Comparison of ENCODE assay signal across 8 cellular contexts in genomic region chr11:62554377-62554776, GRCh38. TPM values are rescaled to one million over a fixed set of nuclear protein-coding genes. Genes with fewer than 3 reads are reported as not detected.
DNase-seq lines count a peak whose midpoint lies in the region; ATAC-seq and TF ChIP-seq lines count a peak whose summit lies in the region.

No MANE protein-coding gene starts in this region.

- H3K4me3 ChIP-seq in left lung (no peak overlapping the region), tibial artery (no peak overlapping the region)

- H3K9me3 ChIP-seq in left lung (no peaks in the 10 kb centered on the region), tibial artery (no peaks in the 10 kb centered on the region)

- H3K4me1 Mint-ChIP-seq in activated CD4-positive, alpha-beta T cell treated with anti-CD3 and anti-CD28 coated beads, Interleukin-2, amount 10 ng/mL, durations not matched to agents 7 days and 5 days: peaks cover 95% of the 10 kb centered on the region

- no peaks in the 10 kb centered on the region for H3K9me3 Mint-ChIP-seq in activated CD4-positive, alpha-beta T cell treated with anti-CD3 and anti-CD28 coated beads, Interleukin-2, amount 10 ng/mL, durations not matched to agents 7 days and 5 days
- no peaks in the 10 kb centered on the region for H3K9me3 Mint-ChIP-seq in activated naive CD4-positive, alpha-beta T cell treated with anti-CD3 and anti-CD28 coated beads, Interleukin-2, amount 50 U/mL, for 72 hours

- TF ChIP-seq CTCF in left lung (IDR thresholded peaks at IDR 0.05) (no peak), tibial artery (IDR thresholded peaks at IDR 0.05) (no peak)

- no peak for DNase-seq in activated CD4-positive, alpha-beta T cell treated with anti-CD3 and anti-CD28 coated beads, Interleukin-2, amount 10 ng/mL, durations not matched to agents 7 days and 5 days
- no peak for DNase-seq in activated CD4-positive, alpha-beta T cell treated with anti-CD3 and anti-CD28 coated beads for 1 hour
- DNase-seq in activated naive CD4-positive, alpha-beta T cell treated with anti-CD3 and anti-CD28 coated beads, Interleukin-2, amount 50 U/mL, for 72 hours (ENCODE audit: low spot score in 2 of 2): no peak
- DNase-seq in left lung: no peak
- peak; percentile 56 to 72 for DNase-seq in tibial artery
- DNase-seq in stimulated activated CD4-positive, alpha-beta T cell treated with anti-CD3 and anti-CD28 coated beads, Interleukin-4, amount 100 ng/mL, for 4 hours: no peak
- DNase-seq in retina: no peak
- DNase-seq in hippocampal formation (lab: John Stamatoyannopoulos, UW): no peak

- no peak for ATAC-seq in activated naive CD4-positive, alpha-beta T cell treated with anti-CD3 and anti-CD28 coated beads, Interleukin-2, amount 50 U/mL, for 72 hours
- ATAC-seq in left lung: no peak

- H3K4me1 ChIP-seq in left lung (peaks cover 56 to 94% of the 10 kb centered on the region in 2 donors), tibial artery (peaks cover 0 to 81% (median 69%) of the 10 kb centered on the region in 4 donors)

- peaks cover 2% of the 10 kb centered on the region for H3K27me3 Mint-ChIP-seq in activated CD4-positive, alpha-beta T cell treated with anti-CD3 and anti-CD28 coated beads, Interleukin-2, amount 10 ng/mL, durations not matched to agents 7 days and 5 days

- H3K36me3 ChIP-seq in left lung: peaks cover 0 to 23% of the 10 kb centered on the region in 2 donors
- peaks cover 3 to 19% (median 9%) of the 10 kb centered on the region in 3 donors for H3K36me3 ChIP-seq in tibial artery

- H3K27me3 ChIP-seq in left lung: no peaks in the 10 kb centered on the region
- H3K27me3 ChIP-seq in tibial artery: no peaks in the 10 kb centered on the region

- H3K27ac ChIP-seq in left lung (peak overlapping the region; percentile 95 to 97), tibial artery (peak overlapping the region; percentile 90 to 98)

- POLR2A ChIA-PET in activated CD4-positive, alpha-beta T cell treated with anti-CD3 and anti-CD28 coated beads, Interleukin-2, amount 10 ng/mL, durations not matched to agents 7 days and 5 days (lab: Charles Lee): no interaction called here

- H3K27ac Mint-ChIP-seq in activated CD4-positive, alpha-beta T cell treated with anti-CD3 and anti-CD28 coated beads, Interleukin-2, amount 10 ng/mL, durations not matched to agents 7 days and 5 days: peak overlapping the region; percentile 99
- H3K27ac Mint-ChIP-seq in activated naive CD4-positive, alpha-beta T cell treated with anti-CD3 and anti-CD28 coated beads, Interleukin-2, amount 50 U/mL, for 72 hours: peak overlapping the region; percentile 99

- H3K36me3 Mint-ChIP-seq in activated CD4-positive, alpha-beta T cell treated with anti-CD3 and anti-CD28 coated beads, Interleukin-2, amount 10 ng/mL, durations not matched to agents 7 days and 5 days (ENCODE audit: low read depth): peaks cover 16% of the 10 kb centered on the region
- peaks cover 2 to 30% of the 10 kb centered on the region in 2 donors for H3K36me3 Mint-ChIP-seq in activated naive CD4-positive, alpha-beta T cell treated with anti-CD3 and anti-CD28 coated beads, Interleukin-2, amount 50 U/mL, for 72 hours

- H3K4me3 Mint-ChIP-seq in activated CD4-positive, alpha-beta T cell treated with anti-CD3 and anti-CD28 coated beads, Interleukin-2, amount 10 ng/mL, durations not matched to agents 7 days and 5 days: no peak overlapping the region

- CTCF ChIA-PET in activated CD4-positive, alpha-beta T cell treated with anti-CD3 and anti-CD28 coated beads, Interleukin-2, amount 10 ng/mL, durations not matched to agents 7 days and 5 days (lab: Charles Lee): interaction anchor here (4.3 to 11.8 kb wide), 2 partner anchors 11 to 132 kb away, joined by 57 to 85 read pairs; no protein-coding TSS in a partner anchor

- intact Hi-C loops in left lung (cut with DNase I): no loop called here
- intact Hi-C loops in tibial artery (cut with DNase I; ENCODE audit: low total_unique reads): no loop called here

RNA-seq across cellular contexts. Expression of gene AHNAK, which starts 7.8 kb away (rescaled TPM):
- total RNA-seq in activated CD4-positive, alpha-beta T cell treated with anti-CD3 and anti-CD28 coated beads, Interleukin-2, amount 10 ng/mL, durations not matched to agents 7 days and 5 days: 100 to 1,000 TPM; 206 to 237 TPM
- 10 to 100 TPM; 17.6 to 97.3 TPM for total RNA-seq in activated naive CD4-positive, alpha-beta T cell treated with anti-CD3 and anti-CD28 coated beads, Interleukin-2, amount 50 U/mL, for 72 hours
- total RNA-seq in left lung: 100 to 1,000 TPM; 437 to 636 TPM

RNA-seq across cellular contexts. Expression of gene EEF1G, which starts 19.3 kb away (rescaled TPM):
- 1,000 to 10,000 TPM; 1,239 to 1,470 TPM for total RNA-seq in activated CD4-positive, alpha-beta T cell treated with anti-CD3 and anti-CD28 coated beads, Interleukin-2, amount 10 ng/mL, durations not matched to agents 7 days and 5 days
- 1,000 to 10,000 TPM; 1,622 to 2,023 TPM for total RNA-seq in activated naive CD4-positive, alpha-beta T cell treated with anti-CD3 and anti-CD28 coated beads, Interleukin-2, amount 50 U/mL, for 72 hours
- 1,000 to 10,000 TPM in 1 of 2 donors, 100 to 1,000 TPM in 1; 973 to 1,076 TPM for total RNA-seq in left lung

RNA-seq across cellular contexts. Expression of gene TUT1, which starts 36.9 kb away (rescaled TPM):
- total RNA-seq in activated CD4-positive, alpha-beta T cell treated with anti-CD3 and anti-CD28 coated beads, Interleukin-2, amount 10 ng/mL, durations not matched to agents 7 days and 5 days: 10 to 100 TPM; 24.1 to 26.0 TPM
- 10 to 100 TPM; 31.8 to 34.9 TPM for total RNA-seq in activated naive CD4-positive, alpha-beta T cell treated with anti-CD3 and anti-CD28 coated beads, Interleukin-2, amount 50 U/mL, for 72 hours
- total RNA-seq in left lung: 10 to 100 TPM; 12.6 to 19.8 TPM

RNA-seq across cellular contexts. Expression of gene MTA2, which starts 47.3 kb away (rescaled TPM):
- 100 to 1,000 TPM; 270 to 299 TPM for total RNA-seq in activated CD4-positive, alpha-beta T cell treated with anti-CD3 and anti-CD28 coated beads, Interleukin-2, amount 10 ng/mL, durations not matched to agents 7 days and 5 days
- 100 to 1,000 TPM; 180 to 259 TPM for total RNA-seq in activated naive CD4-positive, alpha-beta T cell treated with anti-CD3 and anti-CD28 coated beads, Interleukin-2, amount 50 U/mL, for 72 hours
- total RNA-seq in left lung: 10 to 100 TPM; 67.1 to 86.0 TPM

RNA-seq across cellular contexts. Expression of gene EML3, which starts 58.2 kb away (rescaled TPM):
- 100 to 1,000 TPM; 137 to 144 TPM for total RNA-seq in activated CD4-positive, alpha-beta T cell treated with anti-CD3 and anti-CD28 coated beads, Interleukin-2, amount 10 ng/mL, durations not matched to agents 7 days and 5 days
- 100 to 1,000 TPM; 104 to 141 TPM for total RNA-seq in activated naive CD4-positive, alpha-beta T cell treated with anti-CD3 and anti-CD28 coated beads, Interleukin-2, amount 50 U/mL, for 72 hours
- 10 to 100 TPM; 61.5 to 82.5 TPM for total RNA-seq in left lung

Comparison
In these comparisons a context has a peak if more than half of its experiments do, and no peak if none do; other contexts are left out.
1. DNase-seq: peak in tibial artery (2 of 2); none in activated CD4-positive, alpha-beta T cell treated with anti-CD3 and anti-CD28 coated beads, Interleukin-2, amount 10 ng/mL, durations not matched to agents 7 days and 5 days (single experiment), activated CD4-positive, alpha-beta T cell treated with anti-CD3 and anti-CD28 coated beads for 1 hour (single experiment), activated naive CD4-positive, alpha-beta T cell treated with anti-CD3 and anti-CD28 coated beads, Interleukin-2, amount 50 U/mL, for 72 hours (0 of 2), left lung (0 of 2), stimulated activated CD4-positive, alpha-beta T cell treated with anti-CD3 and anti-CD28 coated beads, Interleukin-4, amount 100 ng/mL, for 4 hours (0 of 2), retina (single experiment) and hippocampal formation (0 of 2).